1 cellular context compared by ENCODE assay signal in the genomic region with DNA sequence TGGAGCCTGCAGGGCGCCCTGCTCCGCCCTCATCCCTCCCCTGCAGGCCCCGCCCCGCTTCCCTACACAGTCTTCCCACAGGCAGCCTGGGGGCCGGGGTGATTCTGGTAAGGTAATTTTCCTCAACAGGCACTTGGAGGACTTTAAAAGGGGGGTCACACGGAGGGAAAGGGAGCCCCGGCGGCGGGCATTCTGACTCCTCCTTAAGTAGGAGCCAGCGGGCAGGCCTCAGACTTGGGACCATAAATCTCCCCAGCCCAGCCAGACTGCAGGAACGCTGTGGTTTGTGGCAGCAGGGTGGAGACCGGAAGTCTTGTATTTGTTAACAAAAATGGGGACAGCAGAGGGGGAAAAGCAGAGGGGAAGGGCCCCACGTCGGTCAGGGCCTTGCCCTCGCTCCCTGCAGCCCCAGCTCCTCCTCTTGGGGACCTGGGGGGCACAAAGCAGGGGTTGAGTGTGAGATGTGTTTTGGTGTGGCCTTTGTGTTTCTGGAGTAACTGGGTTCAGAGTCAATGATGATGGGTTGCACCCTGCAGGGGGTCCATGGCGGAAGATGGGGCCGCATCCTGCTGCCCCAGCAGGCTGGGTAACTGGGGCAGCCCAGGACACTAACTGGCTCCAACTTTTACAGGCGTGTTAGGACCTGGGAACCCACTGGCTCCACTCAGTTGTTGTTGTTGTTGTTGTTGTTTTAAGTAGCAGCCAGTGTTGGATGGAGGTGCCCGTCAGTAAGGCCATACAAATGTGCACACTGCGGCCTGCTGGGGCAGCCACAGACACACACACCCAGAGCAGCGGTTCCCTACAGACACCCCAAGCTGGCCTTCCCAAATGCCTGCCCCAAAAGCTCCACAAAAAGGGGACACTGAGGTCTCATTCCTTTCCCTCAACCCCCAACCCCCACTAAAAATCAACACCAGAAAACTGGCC.
TF ChIP-seq lines count a peak whose summit lies in the region.

No MANE protein-coding gene starts in this region.

TF ChIP-seq in H1, 55 proteins besides CTCF, POLR2A, EP300 and RAD21:
- TF ChIP-seq, protein P1, sequence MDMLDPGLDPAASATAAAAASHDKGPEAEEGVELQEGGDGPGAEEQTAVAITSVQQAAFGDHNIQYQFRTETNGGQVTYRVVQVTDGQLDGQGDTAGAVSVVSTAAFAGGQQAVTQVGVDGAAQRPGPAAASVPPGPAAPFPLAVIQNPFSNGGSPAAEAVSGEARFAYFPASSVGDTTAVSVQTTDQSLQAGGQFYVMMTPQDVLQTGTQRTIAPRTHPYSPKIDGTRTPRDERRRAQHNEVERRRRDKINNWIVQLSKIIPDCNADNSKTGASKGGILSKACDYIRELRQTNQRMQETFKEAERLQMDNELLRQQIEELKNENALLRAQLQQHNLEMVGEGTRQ (IDR thresholded peaks at IDR 0.05; ENCODE audit: low read length): no peak
- no peak for TF ChIP-seq SP4 (IDR thresholded peaks at IDR 0.05; ENCODE audit: low read length)
